ENCODE assay signal across 1 cellular context in genomic region chr2:199455533-199456382, GRCh38.
TF ChIP-seq lines count a peak whose summit lies in the region.

No MANE protein-coding gene starts in this region.

TF ChIP-seq in HepG2, 621 proteins besides CTCF, POLR2A, EP300 and RAD21 (continued from another document and continues in another):
- TF ChIP-seq FOSL2 (CRISPR knock-in tag; IDR thresholded peaks at IDR 0.05) (peak; percentile 54; the same call in 1 of the 2 replicates), ZNF773 (CRISPR knock-in tag; IDR thresholded peaks at IDR 0.05; ENCODE audit: borderline replicate concordance) (no peak), ARID3A (IDR thresholded peaks at IDR 0.05; ENCODE audit: low read depth, low read length) (peak; percentile 89), ZNF512B (CRISPR knock-in tag; IDR thresholded peaks at IDR 0.05; ENCODE audit: borderline replicate concordance) (0 out of 2 replicates have a peak, but pooled peaks have one; percentile 48), ZNF616 (CRISPR knock-in tag; IDR thresholded peaks at IDR 0.05; ENCODE audit: low read depth) (no peak), HIVEP1 (CRISPR knock-in tag; IDR thresholded peaks at IDR 0.05) (peak; percentile 26), ETV5 (CRISPR knock-in tag; IDR thresholded peaks at IDR 0.05; ENCODE audit: borderline replicate concordance) (peak; percentile 78), RERE (CRISPR knock-in tag; IDR thresholded peaks at IDR 0.05; ENCODE audit: low read depth) (0 out of 2 replicates have a peak, but pooled peaks have one; percentile 43), NAIF1 (CRISPR knock-in tag; IDR thresholded peaks at IDR 0.05; ENCODE audit: borderline replicate concordance) (no peak), GMEB1 (CRISPR knock-in tag; IDR thresholded peaks at IDR 0.05; ENCODE audit: borderline replicate concordance) (peak; percentile 40; the same call in 1 of the 2 replicates), PBX3 (CRISPR knock-in tag; IDR thresholded peaks at IDR 0.05; ENCODE audit: borderline replicate concordance) (no peak), FOXK2 (IDR thresholded peaks at IDR 0.05) (no peak), SRY (CRISPR knock-in tag; IDR thresholded peaks at IDR 0.05) (0 out of 2 replicates have a peak, but pooled peaks have one; percentile 78), ZBTB7B (CRISPR knock-in tag; IDR thresholded peaks at IDR 0.05) (peak; percentile 71; the same call in 1 of the 2 replicates), MYPOP (CRISPR knock-in tag; IDR thresholded peaks at IDR 0.05) (peak; percentile 92), PREB (CRISPR knock-in tag; IDR thresholded peaks at IDR 0.05) (0 out of 2 replicates have a peak, but pooled peaks have one; percentile 58), CCAR2 (optimal IDR thresholded peaks at IDR 0.05; ENCODE audit: low read depth, low read length) (no peak), MLX (CRISPR knock-in tag; IDR thresholded peaks at IDR 0.05) (no peak), REXO4 (CRISPR knock-in tag; IDR thresholded peaks at IDR 0.05; ENCODE audit: borderline replicate concordance) (0 out of 2 replicates have a peak, but pooled peaks have one; percentile 32), ZNF431 (CRISPR knock-in tag; IDR thresholded peaks at IDR 0.05; ENCODE audit: borderline replicate concordance, low read depth) (peak; percentile 56; the same call in 1 of the 2 replicates), TERF1 (CRISPR knock-in tag; IDR thresholded peaks at IDR 0.05) (no peak), ZNF839 (CRISPR knock-in tag; IDR thresholded peaks at IDR 0.05; ENCODE audit: borderline replicate concordance) (no peak), ZNF224 (CRISPR knock-in tag; IDR thresholded peaks at IDR 0.05) (no peak), RNF2 (conservative IDR thresholded peaks at IDR 0.05; ENCODE audit: low read depth) (peak; percentile 53; the same call in 1 of the 2 replicates), KMT2B (CRISPR knock-in tag; IDR thresholded peaks at IDR 0.05) (peak; percentile 91), UBTF (CRISPR knock-in tag; IDR thresholded peaks at IDR 0.05) (peak; percentile 99), GFI1 (CRISPR knock-in tag; IDR thresholded peaks at IDR 0.05; ENCODE audit: borderline replicate concordance) (peak; percentile 52; the same call in 1 of the 2 replicates)
